ENCODE assay signal across 16 cellular contexts in genomic region chr3:14606663-14607339, GRCh38.
"Had no signal": no experiment of that assay in that cellular context is flagged by ENCODE, and none has a peak within 500 bp of the region (broad histone marks: within the 10 kb centered on the region; RNA-seq: fewer than 3 reads in every experiment).

No MANE protein-coding gene starts in this region.

- H3K36me3 ChIP-seq: ascending aorta, cardiac muscle cell, colonic mucosa, left lung, thoracic aorta, WERI-Rb-1 had no signal

- H3K27me3 ChIP-seq: ascending aorta had no signal

- H3K27ac ChIP-seq: ascending aorta, cardiac muscle cell, colonic mucosa, left lung, thoracic aorta, WERI-Rb-1 had no signal

- H3K4me1 ChIP-seq: colonic mucosa had no signal

- ATAC-seq: activated CD4-positive, alpha-beta T cell treated with anti-CD3 and anti-CD28 coated beads for 36 hours; left lung; stimulated activated naive CD8-positive, alpha-beta T cell treated with anti-CD3 and anti-CD28 coated beads, Interleukin-15, amount 100 ng/mL, for 72 hours; T-cell had no signal

- DNase-seq: activated CD4-positive, alpha-beta memory T cell treated with anti-CD3 and anti-CD28 coated beads, Interleukin-2, amount 10 ng/mL, durations not matched to agents 7 days and 5 days; activated CD4-positive, alpha-beta T cell treated with anti-CD3 and anti-CD28 coated beads for 36 hours; activated T-cell treated with anti-CD3 and anti-CD28 coated beads, Interleukin-2, amount 50 U/mL, for 48 hours; colonic mucosa; effector CD8-positive, alpha-beta T cell; immature natural killer cell; left lung; nephron progenitor cell; stimulated activated CD4-positive, alpha-beta T cell treated with anti-CD3 and anti-CD28 coated beads, Interleukin-15, amount 100 ng/mL, for 24 hours; stimulated activated CD4-positive, alpha-beta T cell treated with anti-CD3 and anti-CD28 coated beads, Interleukin-4, amount 100 ng/mL, for 24 hours; stimulated activated naive CD8-positive, alpha-beta T cell treated with anti-CD3 and anti-CD28 coated beads, Interleukin-15, amount 100 ng/mL, for 72 hours; T-cell; WERI-Rb-1 had no signal

- H3K9me3 ChIP-seq: ascending aorta, colonic mucosa, left lung, thoracic aorta had no signal

- H3K4me3 ChIP-seq: ascending aorta, cardiac muscle cell, colonic mucosa, left lung, thoracic aorta had no signal
